8 cellular contexts compared by ENCODE assay signal in genomic region chr5:54743997-54744788, GRCh38.
DNase-seq lines count a peak whose midpoint lies in the region; TF ChIP-seq lines count a peak whose summit lies in the region.

No MANE protein-coding gene starts in this region.

- no peaks in the 10 kb centered on the region for H3K9me3 ChIP-seq in parathyroid adenoma (ENCODE audit: control insufficient read depth, low read length)

- no peaks in the 10 kb centered on the region for H3K36me3 ChIP-seq in parathyroid adenoma (ENCODE audit: control insufficient read depth, insufficient read depth, low read length)

- peaks cover 36% of the 10 kb centered on the region for H3K4me1 ChIP-seq in parathyroid adenoma

- peak overlapping the region; percentile 54 for H3K4me2 ChIP-seq in parathyroid adenoma (ENCODE audit: low read length)

- H3K9ac ChIP-seq in parathyroid adenoma: no peak overlapping the region

- DNase-seq in EL: peak; percentile 94
- DNase-seq in HCEC 1CT: peak; percentile 99
- DNase-seq in NCI-H226: peak; percentile 89
- DNase-seq in activated T-cell treated with anti-CD3 and anti-CD28 coated beads, Interleukin-2, amount 50 U/mL, for 48 hours: peak; percentile 46 to 51
- DNase-seq in fibroblast of pulmonary artery (ENCODE audit: low read depth): peak; percentile 97
- DNase-seq in HuH-7 (ENCODE audit: low spot score): no peak
- DNase-seq in posterior cingulate gyrus: no peak

- intact Hi-C loops in posterior cingulate gyrus (cut with DNase I): no loop called here

- peak overlapping the region; percentile 85 for H3K27ac ChIP-seq in parathyroid adenoma

- H2AFZ ChIP-seq in parathyroid adenoma: peak overlapping the region; percentile 64

- H3K79me2 ChIP-seq in parathyroid adenoma: no peaks in the 10 kb centered on the region

- H3K27me3 ChIP-seq in parathyroid adenoma (ENCODE audit: control insufficient read depth, insufficient read depth, low read length): no peaks in the 10 kb centered on the region

- no peak for TF ChIP-seq CTCF in fibroblast of pulmonary artery (IDR thresholded peaks at IDR 0.05; ENCODE audit: low read length, missing control alignments)
- no peak for TF ChIP-seq CTCF in parathyroid adenoma (IDR thresholded peaks at IDR 0.05)

- H3K4me3 ChIP-seq in fibroblast of pulmonary artery (replicated peaks; ENCODE audit: low read depth, low read length): no peak overlapping the region
- H3K4me3 ChIP-seq in parathyroid adenoma (ENCODE audit: low read depth, low read length): peak overlapping the region; percentile 27

Comparison
In these comparisons a context has a peak if more than half of its experiments do, and no peak if none do; other contexts are left out.
1. DNase-seq: peak in EL (single experiment), HCEC 1CT (single experiment), NCI-H226 (single experiment), activated T-cell treated with anti-CD3 and anti-CD28 coated beads, Interleukin-2, amount 50 U/mL, for 48 hours (2 of 2) and fibroblast of pulmonary artery (single experiment); none in HuH-7 (single experiment) and posterior cingulate gyrus (0 of 10).